17 cellular contexts compared by ENCODE assay signal in the genomic region with DNA sequence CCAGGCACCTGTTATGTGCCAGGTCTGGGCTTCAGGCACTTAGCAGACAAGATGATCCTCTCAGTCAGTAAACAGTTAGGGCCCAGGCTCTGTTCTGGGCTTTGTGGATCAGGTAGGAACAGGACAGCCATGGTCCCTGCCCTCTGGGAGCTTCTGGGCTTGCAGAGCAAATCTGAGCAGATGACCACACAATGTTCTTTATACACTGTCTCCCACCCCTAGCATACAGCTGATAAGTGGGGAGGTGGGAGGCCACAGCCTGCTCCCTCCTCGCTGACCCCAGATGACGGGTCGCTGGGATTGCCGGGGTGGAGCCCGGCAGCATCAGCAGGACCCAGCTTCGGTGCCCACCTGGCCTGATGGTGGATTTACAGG. TPM values are rescaled to one million over a fixed set of nuclear protein-coding genes. Genes with fewer than 3 reads are reported as not detected.
A peak's percentile ranks its signal among the peaks of the same experiment; 100 is the strongest.
DNase-seq lines count a peak whose midpoint lies in the region; ATAC-seq, FAIRE-seq and TF ChIP-seq lines count a peak whose summit lies in the region.
"Had no signal": no experiment of that assay in that cellular context is flagged by ENCODE, and none has a peak within 500 bp of the region (broad histone marks: within the 10 kb centered on the region; RNA-seq: fewer than 3 reads in every experiment).

No MANE protein-coding gene starts in this region.

- H3K27ac ChIP-seq in CD8-positive, alpha-beta memory T cell (ENCODE audit: low read depth, low read length): no peak overlapping the region
- peak overlapping the region; percentile 38 to 55 for H3K27ac ChIP-seq in kidney (ENCODE audit: low read depth in 2 of 2, low read length in 2 of 2)
- H3K27ac ChIP-seq: foreskin keratinocyte, pancreas, PC-9 had no signal

- H3K4me1 ChIP-seq in CD8-positive, alpha-beta memory T cell (ENCODE audit: insufficient read depth, low read length): peaks cover 16% of the 10 kb centered on the region
- H3K4me1 ChIP-seq in adipocyte (ENCODE audit: control insufficient read depth, insufficient read depth, low read length) (peaks cover 11% of the 10 kb centered on the region), kidney (ENCODE audit: control insufficient read depth in 1 of 2, insufficient read depth in 1 of 2, low read depth in 1 of 2, low read length in 2 of 2) (peaks cover 0 to 2% of the 10 kb centered on the region in 2 donors)
- H3K4me1 ChIP-seq: pancreas had no signal

- peak overlapping the region in 7 of 8 donors; percentile 32 to 95 (median 74) for H3K27ac Mint-ChIP-seq in CD8-positive, alpha-beta memory T cell
- peak overlapping the region; percentile 81 for H3K27ac Mint-ChIP-seq in stimulated activated effector memory CD8-positive, alpha-beta T cell treated with anti-CD3 and anti-CD28 coated beads, Interleukin-12 subunit alpha, Interleukin-12 subunit beta, amount 100 ng/mL, for 72 hours
- H3K27ac Mint-ChIP-seq: activated B cell treated with CpG ODN at 0.5 μM for 24 hours had no signal

- peaks cover 27 to 44% (median 32%) of the 10 kb centered on the region in 3 donors for H3K4me1 Mint-ChIP-seq in CD8-positive, alpha-beta memory T cell
- peaks cover 45% of the 10 kb centered on the region for H3K4me1 Mint-ChIP-seq in stimulated activated effector memory CD8-positive, alpha-beta T cell treated with anti-CD3 and anti-CD28 coated beads, Interleukin-12 subunit alpha, Interleukin-12 subunit beta, amount 100 ng/mL, for 72 hours

- no peaks in the 10 kb centered on the region for H3K27me3 ChIP-seq in CD8-positive, alpha-beta memory T cell (ENCODE audit: insufficient read depth, low read length, poor library complexity, severe bottlenecking)
- no peaks in the 10 kb centered on the region for H3K27me3 ChIP-seq in adipocyte (replicated peaks; ENCODE audit: control insufficient read depth, insufficient read depth, low read length)
- H3K27me3 ChIP-seq: foreskin keratinocyte, pancreas had no signal

- H3K9me3 Mint-ChIP-seq in CD8-positive, alpha-beta memory T cell: no peaks in the 10 kb centered on the region
- H3K9me3 Mint-ChIP-seq in stimulated activated effector memory CD8-positive, alpha-beta T cell treated with anti-CD3 and anti-CD28 coated beads, Interleukin-12 subunit alpha, Interleukin-12 subunit beta, amount 100 ng/mL, for 72 hours: no peaks in the 10 kb centered on the region
- H3K9me3 Mint-ChIP-seq: activated B cell treated with CpG ODN at 0.5 μM for 24 hours had no signal

- POLR2A ChIA-PET in CD8-positive, alpha-beta memory T cell (lab: Charles Lee): no interaction called here

- no peak for DNase-seq in CD8-positive, alpha-beta memory T cell
- DNase-seq in adipocyte (ENCODE audit: low read depth): no peak
- DNase-seq in kidney: no peak
- no peak for DNase-seq in stimulated activated effector memory CD8-positive, alpha-beta T cell treated with anti-CD3 and anti-CD28 coated beads, Interleukin-12 subunit alpha, Interleukin-12 subunit beta, amount 100 ng/mL, for 72 hours (ENCODE audit: low spot score in 2 of 2)
- DNase-seq in stimulated activated CD4-positive, alpha-beta T cell treated with anti-CD3 and anti-CD28 coated beads, Interleukin-2, amount 100 ng/mL, for 24 hours: no peak
- DNase-seq: activated B cell treated with CpG ODN at 0.5 μM for 24 hours; activated naive CD4-positive, alpha-beta T cell; effector CD4-positive, alpha-beta T cell; foreskin keratinocyte; NCI-H1694 treated with DMSO at 0.1 percent for 48 hours; NCI-H526; pancreas; PC-9 had no signal

- no peak for TF ChIP-seq CTCF in kidney (IDR thresholded peaks at IDR 0.05; ENCODE audit: borderline replicate concordance, extremely low read depth, insufficient read depth)

- no peak for FAIRE-seq in kidney (lab: Jason Lieb, UNC)
- FAIRE-seq: HTR-8/SVneo, pancreas had no signal

- intact Hi-C loops in kidney (cut with DNase I): no loop called here

- CTCF ChIA-PET in CD8-positive, alpha-beta memory T cell (lab: Charles Lee): interaction anchor here (0.7 to 2.1 kb wide), 5 partner anchors 9 to 219 kb away, joined by 3 to 7 read pairs (median 3); no protein-coding TSS in a partner anchor

- H3K4me3 Mint-ChIP-seq in CD8-positive, alpha-beta memory T cell: peak overlapping the region in 1 of 7 donors; percentile 40
- peak overlapping the region; percentile 53 for H3K4me3 Mint-ChIP-seq in stimulated activated effector memory CD8-positive, alpha-beta T cell treated with anti-CD3 and anti-CD28 coated beads, Interleukin-12 subunit alpha, Interleukin-12 subunit beta, amount 100 ng/mL, for 72 hours
- H3K4me3 Mint-ChIP-seq: activated B cell treated with CpG ODN at 0.5 μM for 24 hours had no signal

- no peaks in the 10 kb centered on the region for H3K36me3 Mint-ChIP-seq in CD8-positive, alpha-beta memory T cell
- no peaks in the 10 kb centered on the region for H3K36me3 Mint-ChIP-seq in stimulated activated effector memory CD8-positive, alpha-beta T cell treated with anti-CD3 and anti-CD28 coated beads, Interleukin-12 subunit alpha, Interleukin-12 subunit beta, amount 100 ng/mL, for 72 hours

- H3K36me3 ChIP-seq in CD8-positive, alpha-beta memory T cell (ENCODE audit: insufficient read depth, low read length): no peaks in the 10 kb centered on the region
- H3K36me3 ChIP-seq in adipocyte (ENCODE audit: control insufficient read depth, insufficient read depth, low read length, severe bottlenecking): no peaks in the 10 kb centered on the region
- no peaks in the 10 kb centered on the region for H3K36me3 ChIP-seq in kidney (ENCODE audit: control insufficient read depth in 1 of 2, insufficient read depth in 2 of 2, low read length in 2 of 2)
- H3K36me3 ChIP-seq: pancreas had no signal

- H3K9ac ChIP-seq in adipocyte (ENCODE audit: low read length): peak overlapping the region; percentile 48
- H3K9ac ChIP-seq in kidney (ENCODE audit: low read length in 2 of 2): no peak overlapping the region

- no peak for ATAC-seq in stimulated activated effector memory CD8-positive, alpha-beta T cell treated with anti-CD3 and anti-CD28 coated beads, Interleukin-12 subunit alpha, Interleukin-12 subunit beta, amount 100 ng/mL, for 72 hours
- no peak for ATAC-seq in GM19395 (IDR thresholded peaks at IDR 0.05; ENCODE audit: unreplicated experiment)
- ATAC-seq in GM21737 (IDR thresholded peaks at IDR 0.05; ENCODE audit: unreplicated experiment): no peak
- ATAC-seq in GM19455 (IDR thresholded peaks at IDR 0.05; ENCODE audit: unreplicated experiment): no peak

- H3K27me3 Mint-ChIP-seq in CD8-positive, alpha-beta memory T cell: peaks cover 0 to 1% of the 10 kb centered on the region in 2 donors

- no peak overlapping the region for H3K4me3 ChIP-seq in CD8-positive, alpha-beta memory T cell (ENCODE audit: low read length)
- no peak overlapping the region for H3K4me3 ChIP-seq in adipocyte (ENCODE audit: low read length)
- no peak overlapping the region for H3K4me3 ChIP-seq in kidney (ENCODE audit: low read length in 2 of 2)
- H3K4me3 ChIP-seq: pancreas, PC-9 had no signal

- no peaks in the 10 kb centered on the region for H3K9me3 ChIP-seq in CD8-positive, alpha-beta memory T cell (ENCODE audit: low read length)
- no peaks in the 10 kb centered on the region for H3K9me3 ChIP-seq in adipocyte (ENCODE audit: control insufficient read depth, low read length)
- H3K9me3 ChIP-seq in kidney (ENCODE audit: control insufficient read depth in 1 of 2, low read length in 2 of 2): no peaks in the 10 kb centered on the region
- H3K9me3 ChIP-seq: pancreas had no signal

RNA-seq across cellular contexts. Expression of a gene that starts 53.1 kb away (rescaled TPM):
- 10 to 100 TPM; 46.0 to 47.4 TPM for total RNA-seq in CD8-positive, alpha-beta memory T cell
- 31.9 TPM for polyA plus RNA-seq in CD8-positive, alpha-beta memory T cell
- total RNA-seq in kidney: 30.4 TPM
- 7.1 TPM for polyA plus RNA-seq in kidney (ENCODE audit: insufficient read depth, low read depth, low replicate concordance)
